In the genomic region with DNA sequence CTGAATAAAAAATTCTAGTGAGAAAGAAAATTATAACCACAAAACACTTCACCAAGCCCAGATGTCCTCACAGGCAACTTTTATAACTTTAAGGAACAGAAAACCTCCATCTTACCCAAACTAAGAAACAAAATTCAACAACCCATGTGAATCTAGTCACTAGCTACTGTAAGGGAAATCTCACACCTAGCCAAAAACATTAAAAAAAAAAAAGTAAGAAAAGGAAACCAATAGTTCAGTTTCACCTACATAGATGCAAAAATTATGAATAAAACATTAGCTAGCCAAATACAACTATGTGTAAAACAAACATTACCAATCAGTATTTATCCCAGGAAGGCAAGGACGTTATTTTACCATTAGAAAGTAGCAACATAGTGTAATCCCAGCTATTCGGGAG, we compare ENCODE assay signal across 23 cellular contexts.
"Had no signal": no experiment of that assay in that cellular context is flagged by ENCODE, and none has a peak within 500 bp of the region (broad histone marks: within the 10 kb centered on the region; RNA-seq: fewer than 3 reads in every experiment).

No MANE protein-coding gene starts in this region.

- H3K27me3 ChIP-seq: SJSA1 had no signal

- H3K27ac ChIP-seq: HL-60, KMS-11, SJSA1, SK-N-MC had no signal

- H3K27ac Mint-ChIP-seq: IgD-negative memory B cell had no signal

- H3K9ac ChIP-seq: KMS-11 had no signal

- H3K4me3 Mint-ChIP-seq: IgD-negative memory B cell had no signal

- H3K4me3 ChIP-seq: K562, SJSA1, SK-N-MC had no signal

- H3K4me1 ChIP-seq: SJSA1 had no signal

- H3K36me3 ChIP-seq: SJSA1 had no signal

- H3K27me3 Mint-ChIP-seq: IgD-negative memory B cell had no signal

- ATAC-seq: K562 had no signal

- DNase-seq: Kasumi-1; MM.1S; NCI-H1092 treated with DMSO at 0.1 percent for 48 hours; NCI-H146; NCI-H1694 treated with DMSO at 0.1 percent for 48 hours; NCI-H1930; NCI-H2081; NCI-H2107; NCI-H2227 treated with DMSO at 0.1 percent for 48 hours; NCI-H510A; NCI-H524 treated with DMSO at 0.1 percent for 48 hours; NCI-H69; NCI-H774; NK-92 treated with Interleukin-12 subunit alpha and Interleukin-12 subunit beta, amount 100 ng/mL, for 24 hours; Right ventricle myocardium superior; RPMI8226; SIG-M5 had no signal

- H3K9me3 ChIP-seq: SJSA1 had no signal

- H3K4me2 ChIP-seq: KMS-11 had no signal

- H3K9me3 Mint-ChIP-seq: IgD-negative memory B cell had no signal
